Comparison of ENCODE assay signal across 8 cellular contexts in the genomic region with DNA sequence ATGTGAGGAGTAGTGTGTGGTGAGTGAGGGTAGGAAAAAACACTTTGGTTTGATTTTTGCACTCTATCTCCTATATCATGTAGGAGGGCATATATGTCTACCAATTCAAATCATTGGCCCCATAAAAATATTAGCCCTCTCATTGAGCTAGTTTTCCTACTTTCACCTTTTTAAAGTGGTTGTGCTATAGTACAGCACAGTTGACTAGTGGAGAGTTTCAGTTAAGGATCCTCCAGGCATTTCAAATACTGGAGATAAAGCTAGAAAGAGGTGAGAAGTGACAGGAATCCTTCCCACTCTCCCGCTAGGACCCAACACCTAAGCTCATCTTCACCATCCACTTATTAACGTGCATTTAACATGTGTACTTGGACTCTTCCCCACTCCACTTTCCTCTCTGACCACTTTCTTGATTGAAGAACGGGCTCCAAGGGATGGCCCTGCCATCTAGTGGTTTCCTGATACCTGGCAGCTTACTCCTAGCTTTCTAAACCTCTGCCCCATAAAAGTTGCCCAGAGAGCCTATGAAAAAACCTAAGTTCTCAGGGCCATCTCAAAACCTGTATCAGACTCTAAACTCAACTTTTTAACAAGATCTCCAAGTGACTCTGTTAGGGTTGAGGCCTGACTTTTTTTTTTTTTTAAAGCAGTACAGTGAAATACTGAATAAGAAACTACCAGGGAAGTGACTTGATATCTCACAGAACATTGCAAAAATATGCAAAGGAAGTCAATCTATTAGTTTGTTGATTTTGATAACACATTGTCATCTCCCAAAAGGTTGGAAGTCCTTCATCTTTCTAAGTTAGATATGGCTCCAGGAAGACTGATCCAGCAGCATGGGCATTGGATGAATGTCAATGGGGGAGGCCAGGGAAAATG. TPM values are rescaled to one million over a fixed set of nuclear protein-coding genes. Genes with fewer than 3 reads are reported as not detected.
DNase-seq lines count a peak whose midpoint lies in the region; ATAC-seq and TF ChIP-seq lines count a peak whose summit lies in the region.

No MANE protein-coding gene starts in this region.

- no peaks in the 10 kb centered on the region for H3K9me2 ChIP-seq in OCI-LY1 (ENCODE audit: low read depth, low read length)

- TF ChIP-seq POLR2A in transverse colon (IDR thresholded peaks at IDR 0.05), result no peak

- H3K9me3 ChIP-seq in DND-41 (ENCODE audit: insufficient read depth, low read length, severe bottlenecking) (no peaks in the 10 kb centered on the region), OCI-LY1 (ENCODE audit: low read length) (no peaks in the 10 kb centered on the region), transverse colon (no peaks in the 10 kb centered on the region)

- no peaks in the 10 kb centered on the region for H3K36me3 ChIP-seq in DND-41 (ENCODE audit: insufficient read depth, low read length)
- no peaks in the 10 kb centered on the region for H3K36me3 ChIP-seq in OCI-LY1 (ENCODE audit: insufficient read depth, low read length)
- H3K36me3 ChIP-seq in transverse colon, result no peaks in the 10 kb centered on the region

- no peaks in the 10 kb centered on the region for H3F3A ChIP-seq in OCI-LY1 (ENCODE audit: insufficient read depth, low read length)

- peak; percentile 63 for TF ChIP-seq CTCF in DND-41 (IDR thresholded peaks at IDR 0.05; ENCODE audit: borderline replicate concordance, extremely low read depth, low read length, poor library complexity, severe bottlenecking)
- TF ChIP-seq CTCF in OCI-LY1 (IDR thresholded peaks at IDR 0.05; ENCODE audit: low read length), result peak; percentile 81
- TF ChIP-seq CTCF in transverse colon (IDR thresholded peaks at IDR 0.05), result peak; percentile 75 to 81 (median 79)

- H3K4me1 ChIP-seq in DND-41 (ENCODE audit: insufficient read depth, low read length), result no peaks in the 10 kb centered on the region
- peaks cover 7% of the 10 kb centered on the region for H3K4me1 ChIP-seq in OCI-LY1 (ENCODE audit: insufficient read depth, low read length, severe bottlenecking)
- H3K4me1 ChIP-seq in transverse colon, result no peaks in the 10 kb centered on the region

- H4K20me1 ChIP-seq in DND-41 (ENCODE audit: insufficient read depth, low read length) (no peaks in the 10 kb centered on the region), OCI-LY1 (ENCODE audit: insufficient read depth, low read length) (no peaks in the 10 kb centered on the region)

- 18 to 27% methylated on average over 2 to 3 of the region's 3 CpGs for WGBS in transverse colon (ENCODE audit: low coverage in 1 of 2), 2 donors

- H3K27ac ChIP-seq in DND-41 (ENCODE audit: low read length) (no peak overlapping the region), OCI-LY1 (ENCODE audit: low read depth, low read length, poor library complexity, severe bottlenecking) (no peak overlapping the region), caudate nucleus (ENCODE audit: low read depth, low read length) (no peak overlapping the region), transverse colon (no peak overlapping the region)

- no peaks in the 10 kb centered on the region for H3K79me2 ChIP-seq in DND-41 (ENCODE audit: insufficient read depth, low read length)
- no peaks in the 10 kb centered on the region for H3K79me2 ChIP-seq in OCI-LY1 (ENCODE audit: insufficient read depth, low read length)

- H3K4me2 ChIP-seq in DND-41 (ENCODE audit: insufficient read depth, low read length), result no peak overlapping the region
- H3K4me2 ChIP-seq in OCI-LY1 (ENCODE audit: low read length), result no peak overlapping the region

- DNase-seq in DND-41 (peak; percentile 15), HuH-7 (ENCODE audit: low spot score) (peak; percentile 27), caudate nucleus (lab: John Stamatoyannopoulos, UW) (peak in 45 of 61 donors; percentile 1 to 74 (median 22)), left kidney (ENCODE audit: low read depth, low spot score) (peak; percentile 81), transverse colon (peak; percentile 61), NCI-H1048 (lab: John Stamatoyannopoulos, UW) (no peak)

- H3K9ac ChIP-seq in DND-41 (ENCODE audit: low read depth, low read length) (no peak overlapping the region), OCI-LY1 (ENCODE audit: low read length) (no peak overlapping the region)

- ATAC-seq in DND-41 (ENCODE audit: insufficient read depth, low read depth) (peak; percentile 71), GM19463 (IDR thresholded peaks at IDR 0.05; ENCODE audit: unreplicated experiment) (peak; percentile 45)

- TF ChIP-seq EP300 in transverse colon (IDR thresholded peaks at IDR 0.05; ENCODE audit: low read depth), result no peak

- in situ Hi-C loops in transverse colon (cut with MboI; ENCODE audit: low pct_ligation_motif_present in 1 of 4, low pct_unique_long_range_greater_than_20kb in 1 of 4, low sequenced_read_pairs in 3 of 4), result loop anchor here (5.0 to 25.0 kb wide), 5 partner anchors 82 to 744 kb away; no protein-coding TSS in a partner anchor

- H3K27me3 ChIP-seq in DND-41 (ENCODE audit: insufficient read depth, low read length, poor library complexity) (peaks cover 4% of the 10 kb centered on the region), OCI-LY1 (ENCODE audit: insufficient read depth, low read length) (no peaks in the 10 kb centered on the region), transverse colon (no peaks in the 10 kb centered on the region)

- intact Hi-C loops in transverse colon (cut with DNase I; ENCODE audit: low total_unique reads), result loop anchor here (10.0 kb wide), 1 partner anchor 742 kb away; no protein-coding TSS in a partner anchor

- H3K4me3 ChIP-seq in DND-41 (ENCODE audit: low read depth in 1 of 2, low read length in 2 of 2) (no peak overlapping the region), OCI-LY1 (ENCODE audit: low read depth, low read length, poor library complexity, severe bottlenecking) (no peak overlapping the region), transverse colon (no peak overlapping the region)

- no peak overlapping the region for H2AFZ ChIP-seq in DND-41 (ENCODE audit: low read depth, low read length)
- no peak overlapping the region for H2AFZ ChIP-seq in OCI-LY1 (ENCODE audit: low read length)

RNA-seq across cellular contexts. Expression of gene IL12A, which starts 17.9 kb away (rescaled TPM):
- total RNA-seq in transverse colon, result 1 to 10 TPM in 2 of 4 donors, not detected in 2; 3.4 to 6.4 TPM
